12 cellular contexts compared by ENCODE assay signal in genomic region chrX:2485460-2485753, GRCh38. TPM values are rescaled to one million over a fixed set of nuclear protein-coding genes. Genes with fewer than 3 reads are reported as not detected.
DNase-seq lines count a peak whose midpoint lies in the region; ATAC-seq, FAIRE-seq and TF ChIP-seq lines count a peak whose summit lies in the region.
"Had no signal": no experiment of that assay in that cellular context is flagged by ENCODE, and none has a peak within 500 bp of the region (broad histone marks: within the 10 kb centered on the region; RNA-seq: fewer than 3 reads in every experiment).

No MANE protein-coding gene starts in this region.

- 0 out of 2 replicates have a peak overlapping the region, but pooled peaks have one; percentile 18 for H2BK15ac ChIP-seq in H1 (ENCODE audit: low read length)

- CTCF ChIA-PET in H1 (lab: Charles Lee; ENCODE audit: partially characterized antibody) = no interaction called here

- H3K9me3 ChIP-seq in H1 (ENCODE audit: insufficient read depth in 2 of 2, low read depth in 1 of 2, low read length in 1 of 2) = no peaks in the 10 kb centered on the region

- H3K79me1 ChIP-seq in H1 (ENCODE audit: low read depth, low read length) = peaks cover 12% of the 10 kb centered on the region

- no peak overlapping the region for H3K4ac ChIP-seq in H1 (replicated peaks; ENCODE audit: insufficient read length, low read depth, low read length)

- POLR2A ChIA-PET in H1 (lab: Charles Lee; ENCODE audit: partially characterized antibody) = no interaction called here

- H3K27ac ChIP-seq in GM23338 (ENCODE audit: low read depth) = peak overlapping the region; percentile 94
- peak overlapping the region; percentile 29; the same call in 1 of the 2 replicates for H3K27ac ChIP-seq in H1 (ENCODE audit: low read depth, low read length)
- peak overlapping the region; percentile 77 for H3K27ac ChIP-seq in layer of hippocampus (ENCODE audit: low read depth, low read length)

- H2BK12ac ChIP-seq in H1 (ENCODE audit: low read depth, low read length) = peak overlapping the region; percentile 94; the same call in 1 of the 2 replicates

- H3K23me2 ChIP-seq in H1 (ENCODE audit: low read depth, low read length) = peaks cover 2% of the 10 kb centered on the region; the same call in 1 of the 2 replicates

- H3K23ac ChIP-seq in H1 (ENCODE audit: insufficient read length) = no peak overlapping the region

- peaks cover 15% of the 10 kb centered on the region; the same call in 1 of the 2 replicates for H3F3A ChIP-seq in GM23338 (replicated peaks; ENCODE audit: low read depth)

- H3K27me3 ChIP-seq in GM23338 (ENCODE audit: insufficient read depth) (no peaks in the 10 kb centered on the region), H1 (replicated peaks in 1 of 4; ENCODE audit: control insufficient read depth in 3 of 4, extremely low read depth in 1 of 4, insufficient read depth in 3 of 4, low read length in 3 of 4) (no peaks in the 10 kb centered on the region), layer of hippocampus (ENCODE audit: control insufficient read depth, insufficient read depth, low read length) (no peaks in the 10 kb centered on the region)
- H3K27me3 ChIP-seq: cardiac muscle cell had no signal

- H3K9me3 Mint-ChIP-seq in GM23338 = no peaks in the 10 kb centered on the region; the same call in 1 of the 3 replicates
- H3K9me3 Mint-ChIP-seq in stimulated activated memory B cell treated with anti-CD40 and anti-IgM and Interleukin-4, amounts not matched to agents 10 μg/mL and 1 μg/mL and 100 μg/mL, for 72 hours = no peaks in the 10 kb centered on the region

- no peak overlapping the region for H4K91ac ChIP-seq in H1 (replicated peaks; ENCODE audit: insufficient read length, low read length)

- H3K27me3 Mint-ChIP-seq in GM23338 (ENCODE audit: insufficient read depth, low read depth, poor library complexity) = peaks cover 17% of the 10 kb centered on the region
- no peaks in the 10 kb centered on the region for H3K27me3 Mint-ChIP-seq in stimulated activated memory B cell treated with anti-CD40 and anti-IgM and Interleukin-4, amounts not matched to agents 10 μg/mL and 1 μg/mL and 100 μg/mL, for 72 hours

- H4K20me1 ChIP-seq in GM23338 (replicated peaks; ENCODE audit: insufficient read depth) = no peaks in the 10 kb centered on the region; the same call in 1 of the 2 replicates
- H4K20me1 ChIP-seq in H1 (replicated peaks in 1 of 2; ENCODE audit: control insufficient read depth in 1 of 2, insufficient read depth in 2 of 2, low read length in 2 of 2) = peaks cover 9 to 11% of the 10 kb centered on the region in 2 experiments

- TF ChIP-seq RAD21 in H1 (IDR thresholded peaks at IDR 0.05 in 1 of 2, conservative IDR thresholded peaks at IDR 0.05 in 1 of 2; ENCODE audit: low read depth in 2 of 2, low read length in 2 of 2) = no peak

- no peak overlapping the region for H4K5ac ChIP-seq in H1 (ENCODE audit: insufficient read length, low read depth, low read length)

- no peak overlapping the region for H4K8ac ChIP-seq in H1 (ENCODE audit: extremely low read depth, insufficient read depth, low read length)

- no peak overlapping the region for H3K4me3 Mint-ChIP-seq in GM23338
- no peak overlapping the region for H3K4me3 Mint-ChIP-seq in stimulated activated memory B cell treated with anti-CD40 and anti-IgM and Interleukin-4, amounts not matched to agents 10 μg/mL and 1 μg/mL and 100 μg/mL, for 72 hours

- peaks cover 52% of the 10 kb centered on the region for H3K36me3 Mint-ChIP-seq in GM23338 (ENCODE audit: low read depth)
- peaks cover 53% of the 10 kb centered on the region for H3K36me3 Mint-ChIP-seq in stimulated activated memory B cell treated with anti-CD40 and anti-IgM and Interleukin-4, amounts not matched to agents 10 μg/mL and 1 μg/mL and 100 μg/mL, for 72 hours

- H2BK120ac ChIP-seq in H1 (replicated peaks; ENCODE audit: low read depth, low read length) = no peak overlapping the region

- no peaks in the 10 kb centered on the region for H3K9me2 ChIP-seq in GM23338 (ENCODE audit: insufficient read depth)

- H3K14ac ChIP-seq in H1 (ENCODE audit: insufficient read length) = no peak overlapping the region

- H3K4me1 Mint-ChIP-seq in GM23338 = peaks cover 33% of the 10 kb centered on the region
- H3K4me1 Mint-ChIP-seq in stimulated activated memory B cell treated with anti-CD40 and anti-IgM and Interleukin-4, amounts not matched to agents 10 μg/mL and 1 μg/mL and 100 μg/mL, for 72 hours = no peaks in the 10 kb centered on the region

- H2AK5ac ChIP-seq in H1 (ENCODE audit: low read depth, low read length) = peak overlapping the region; percentile 98; the same call in 1 of the 2 replicates

- no peak for FAIRE-seq in H1 (lab: Jason Lieb, UNC)
- FAIRE-seq: urothelium cell line had no signal

- WGBS in H1 (ENCODE audit: extremely low coverage in 1 of 2, insufficient coverage in 1 of 2, insufficient read length in 1 of 2, insufficient replicate concordance in 2 of 2, low coverage in 1 of 2, low lambda C conversion rate in 2 of 2, missing lambda C conversion rate in 1 of 2), 2 experiments = no CpG with 5 or more reads among the region's 2 CpGs

- H3K4me2 ChIP-seq in GM23338 (peak overlapping the region; percentile 71), H1 (ENCODE audit: insufficient read depth in 1 of 2, low read depth in 2 of 2, low read length in 2 of 2) (peak overlapping the region; percentile 20 to 25; a peak in 2 of 4 replicates)

- peaks cover 74% of the 10 kb centered on the region for H3K79me2 ChIP-seq in GM23338 (replicated peaks; ENCODE audit: insufficient read depth)
- H3K79me2 ChIP-seq in H1 (ENCODE audit: control insufficient read depth in 1 of 2, insufficient read depth in 2 of 2, low read length in 2 of 2) = peaks cover 6 to 83% of the 10 kb centered on the region in 2 experiments; a peak in 3 of 4 replicates

- no peak overlapping the region for H3K9ac ChIP-seq in H1 (replicated peaks in 1 of 4; ENCODE audit: extremely low read depth in 1 of 4, low read depth in 3 of 4, low read length in 3 of 4)

- H3K56ac ChIP-seq in H1 (replicated peaks; ENCODE audit: insufficient read length, low read depth, low read length) = no peak overlapping the region

- TF ChIP-seq POLR2A in H1 (IDR thresholded peaks at IDR 0.05; ENCODE audit: control extremely low read depth in 1 of 2, low read depth in 2 of 2, low read length in 2 of 2) = no peak

- peak; percentile 58 for DNase-seq in GM23338 (ENCODE audit: low spot score)
- no peak for DNase-seq in H1 (ENCODE audit: low read depth in 1 of 2, low spot score in 2 of 2)
- no peak for DNase-seq in NCI-H1930 (lab: John Stamatoyannopoulos, UW)
- no peak for DNase-seq in activated T-cell treated with anti-CD3 and anti-CD28 coated beads for 4 hours
- no peak for DNase-seq in ureter (ENCODE audit: low spot score)
- DNase-seq: NCI-H1436, NCI-H82 had no signal

- 0 out of 2 replicates have a peak overlapping the region, but pooled peaks have one; percentile 77 for H2BK20ac ChIP-seq in H1 (ENCODE audit: low read length)

- TF ChIP-seq EP300 in H1 (IDR thresholded peaks at IDR 0.05; ENCODE audit: borderline replicate concordance in 1 of 2, low read depth in 2 of 2, low read length in 2 of 2) = no peak

- H3K4me1 ChIP-seq in GM23338 (ENCODE audit: insufficient read depth) (peaks cover 15% of the 10 kb centered on the region), H1 (replicated peaks in 1 of 4; ENCODE audit: control insufficient read depth in 3 of 4, insufficient read depth in 4 of 4, low read length in 3 of 4) (peaks cover 5 to 13% (median 8%) of the 10 kb centered on the region in 4 experiments)

- H2AFZ ChIP-seq in GM23338 (no peak overlapping the region), H1 (ENCODE audit: low read length) (no peak overlapping the region)

- TF ChIP-seq CTCF in GM23338 (conservative IDR thresholded peaks at IDR 0.05; ENCODE audit: low read depth in 2 of 2) = no peak
- TF ChIP-seq CTCF in H1 (IDR thresholded peaks at IDR 0.05; ENCODE audit: control extremely low read depth in 1 of 3, insufficient read depth in 1 of 3, low read depth in 1 of 3, low read length in 3 of 3) = no peak

- peak overlapping the region; percentile 87 for H2BK5ac ChIP-seq in H1 (ENCODE audit: low read depth, low read length)

- H3K18ac ChIP-seq in H1 (ENCODE audit: extremely low read depth, low read length) = no peak overlapping the region

- 0 out of 2 replicates have a peak overlapping the region, but pooled peaks have one; percentile 26 for H3K4me3 ChIP-seq in GM23338
- no peak overlapping the region for H3K4me3 ChIP-seq in H1 (ENCODE audit: extremely low read depth in 1 of 4, insufficient read depth in 2 of 4, low read depth in 3 of 4, low read length in 4 of 4)
- H3K4me3 ChIP-seq: cardiac muscle cell had no signal

- ATAC-seq in GM23338 (no peak), HG02970 (IDR thresholded peaks at IDR 0.05; ENCODE audit: low FRiP score, unreplicated experiment) (no peak)
- ATAC-seq in stimulated activated memory B cell treated with anti-CD40 and anti-IgM and Interleukin-4, amounts not matched to agents 10 μg/mL and 1 μg/mL and 100 μg/mL, for 72 hours = no peak

- H3K36me3 ChIP-seq in GM23338 (ENCODE audit: insufficient read depth) (no peaks in the 10 kb centered on the region), H1 (ENCODE audit: control insufficient read depth in 2 of 4, insufficient read depth in 4 of 4, low read length in 3 of 4) (peaks cover 10 to 42% (median 33%) of the 10 kb centered on the region in 4 experiments; a peak in 7 of 8 replicates)

- 0 out of 2 replicates have a peak overlapping the region, but pooled peaks have one; percentile 89 for H3K27ac Mint-ChIP-seq in GM23338
- H3K27ac Mint-ChIP-seq in stimulated activated memory B cell treated with anti-CD40 and anti-IgM and Interleukin-4, amounts not matched to agents 10 μg/mL and 1 μg/mL and 100 μg/mL, for 72 hours = peak overlapping the region; percentile 53

RNA-seq across cellular contexts. Expression of gene DHRSX, which starts 15.4 kb away (rescaled TPM):
- total RNA-seq in GM23338 (2014; rRNA removed; shearing (Covaris generic)) = 18.5 and 33.9 TPM in 2 replicates
- 43.0 and 44.3 TPM in 2 replicates for polyA plus RNA-seq in GM23338 (2016; fragmentation: Nextera tagmentation; extraction: Ambion mirVana)
- total RNA-seq in H1 (2021; fragmentation: NEBNext Ultra II Directional; extraction: Animal tissue kit (Norgen Biotek cat#: 25700)) = 29.1 and 35.1 TPM in 2 replicates
- polyA plus RNA-seq in H1 (2011; rRNA removed) = 43.4 and 46.8 TPM in 2 replicates
- polyA plus RNA-seq in H1 (2011; cell fraction: cytosol; rRNA removed) = 36.5 TPM
- polyA plus RNA-seq in H1 (2011; cell fraction: nucleus; rRNA removed) = 54.8 TPM
- 29.2 to 34.0 TPM (median 33.8 TPM) in 4 replicates for polyA plus RNA-seq in H1 (2012, experiment 1 of 2)
- 30.9 TPM for polyA plus RNA-seq in H1 (2012, experiment 2 of 2)
- 22.1 TPM for polyA plus RNA-seq in H1 (2013, experiment 1 of 2)
- polyA plus RNA-seq in H1 (2013, experiment 2 of 2) = 23.6 TPM
- 51.6 and 57.5 TPM in 2 replicates for polyA minus RNA-seq in H1 (2011; rRNA and poly(A)+ RNA removed)
- 15.0 TPM for polyA minus RNA-seq in H1 (2011; cell fraction: cytosol; rRNA and poly(A)+ RNA removed)
- polyA minus RNA-seq in H1 (2011; cell fraction: nucleus; rRNA and poly(A)+ RNA removed) = 45.8 TPM
- total RNA-seq in ureter = 18.5 TPM

RNA-seq across cellular contexts. Expression of gene ZBED1, which starts 15.4 kb away (rescaled TPM):
- total RNA-seq in GM23338 (2014; rRNA removed; shearing (Covaris generic)) = 43.8 and 45.0 TPM in 2 replicates
- polyA plus RNA-seq in GM23338 (2016; fragmentation: Nextera tagmentation; extraction: Ambion mirVana) (16.1 and 16.4 TPM in 2 replicates), H1 (2011; rRNA removed) (28.5 and 41.4 TPM in 2 replicates)
- total RNA-seq in H1 (2021; fragmentation: NEBNext Ultra II Directional; extraction: Animal tissue kit (Norgen Biotek cat#: 25700)) = 45.8 and 46.4 TPM in 2 replicates
- polyA plus RNA-seq in H1 (2011; cell fraction: cytosol; rRNA removed) = 33.4 TPM
- polyA plus RNA-seq in H1 (2011; cell fraction: nucleus; rRNA removed) = 34.7 TPM
- polyA plus RNA-seq in H1 (2012, experiment 1 of 2) = 23.6 to 30.7 TPM (median 29.1 TPM) in 4 replicates
- polyA plus RNA-seq in H1 (2012, experiment 2 of 2) = 29.3 TPM
- polyA plus RNA-seq in H1 (2013, experiment 1 of 2) = 19.5 TPM
- polyA plus RNA-seq in H1 (2013, experiment 2 of 2) = 17.9 TPM
- polyA minus RNA-seq in H1 (2011; rRNA and poly(A)+ RNA removed) = 29.9 and 30.2 TPM in 2 replicates
- polyA minus RNA-seq in H1 (2011; cell fraction: cytosol; rRNA and poly(A)+ RNA removed) = 40.1 TPM
- polyA minus RNA-seq in H1 (2011; cell fraction: nucleus; rRNA and poly(A)+ RNA removed) = 31.7 TPM
- total RNA-seq in ureter = 21.5 TPM

Comparison
In these comparisons a context has a peak if more than half of its experiments do, and no peak if none do; other contexts are left out.
1. H3K27ac ChIP-seq: peak in every context shown above with its lines; median percentile 94 in GM23338; 77 in layer of hippocampus; 29 in H1.